ENCODE assay signal across 27 cellular contexts in the genomic region with DNA sequence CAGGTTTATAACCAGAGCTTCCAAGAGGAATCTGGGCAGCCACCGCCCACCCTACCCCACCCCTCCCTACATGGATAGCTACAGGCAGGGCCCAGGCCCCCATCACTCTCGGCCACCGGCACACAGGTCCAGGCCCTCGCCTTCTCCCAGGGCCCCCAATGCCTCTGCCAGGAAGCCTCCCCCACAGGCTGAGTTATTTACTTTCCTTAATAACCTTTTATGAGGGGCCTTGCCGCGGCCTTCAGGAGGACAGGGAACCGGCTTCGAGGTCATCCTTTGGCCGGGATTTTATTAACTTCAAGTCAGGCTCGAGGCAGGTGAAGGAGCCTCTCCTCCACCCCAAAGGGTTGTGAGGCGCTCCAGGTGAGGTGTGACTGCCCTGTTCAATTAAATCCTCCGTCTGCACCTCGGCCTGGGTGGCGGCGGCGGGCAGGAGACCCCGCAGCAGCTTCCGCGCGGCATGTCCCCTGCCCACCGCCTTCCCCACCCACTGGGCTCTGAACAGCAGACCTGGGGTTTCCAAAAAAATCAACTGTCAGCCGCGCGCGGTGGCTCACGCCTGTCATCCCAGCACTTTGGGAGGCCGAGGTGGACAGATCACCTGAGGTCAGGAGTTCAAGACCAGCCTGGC.
"Had no signal": no experiment of that assay in that cellular context is flagged by ENCODE, and none has a peak within 500 bp of the region (broad histone marks: within the 10 kb centered on the region; RNA-seq: fewer than 3 reads in every experiment).

No MANE protein-coding gene starts in this region.

- H3K4me3 ChIP-seq: heart left ventricle, lung, neural progenitor cell, ovary, prostate gland, spleen, suprapubic skin, thoracic aorta, tibial artery, upper lobe of right lung had no signal

- ATAC-seq: heart left ventricle; left lobe of liver; natural killer cell; right cardiac atrium; sciatic nerve; stimulated activated effector memory CD8-positive, alpha-beta T cell treated with anti-CD3 and anti-CD28 coated beads, Interleukin-12 subunit alpha, Interleukin-12 subunit beta, amount 100 ng/mL, for 72 hours; upper lobe of right lung had no signal

- H3K27ac ChIP-seq: heart left ventricle, neural progenitor cell, ovary, prostate gland, spleen, suprapubic skin, thoracic aorta, tibial artery, upper lobe of right lung had no signal

- H3K36me3 ChIP-seq: heart left ventricle, neural progenitor cell, ovary, prostate gland, spleen, suprapubic skin, thoracic aorta, tibial artery, upper lobe of right lung had no signal

- FAIRE-seq: islet of Langerhans, small intestine, urothelium cell line had no signal

- H3K4me1 ChIP-seq: heart left ventricle, prostate gland, spleen, tibial artery, upper lobe of right lung had no signal

- H3K27me3 ChIP-seq: neural progenitor cell, ovary had no signal

- H3K9me3 ChIP-seq: heart left ventricle, ovary, prostate gland, spleen, suprapubic skin, thoracic aorta, tibial artery, upper lobe of right lung had no signal

- DNase-seq: hypothalamus; immature natural killer cell; mesendoderm; naive B cell; natural killer cell; nephron progenitor cell; ovary; retina; small intestine; stimulated activated CD4-positive, alpha-beta T cell treated with anti-CD3 and anti-CD28 coated beads, Interleukin-4, amount 100 ng/mL, for 24 hours; stimulated activated naive CD4-positive, alpha-beta T cell; tibial artery; trophoblast cell; upper lobe of right lung had no signal
